1 cellular context compared by ENCODE assay signal in genomic region chr10:71795248-71795647, GRCh38.
TF ChIP-seq lines count a peak whose summit lies in the region.

No MANE protein-coding gene starts in this region.

TF ChIP-seq in Ishikawa, 13 proteins besides CTCF, POLR2A, EP300 and RAD21:
- peak; percentile 95 for TF ChIP-seq REST (IDR thresholded peaks at IDR 0.05; ENCODE audit: low read depth)
- TF ChIP-seq USF1 (IDR thresholded peaks at IDR 0.05) = no peak
TF ChIP-seq in Ishikawa: peak in this region for 1.
